In the genomic region with DNA sequence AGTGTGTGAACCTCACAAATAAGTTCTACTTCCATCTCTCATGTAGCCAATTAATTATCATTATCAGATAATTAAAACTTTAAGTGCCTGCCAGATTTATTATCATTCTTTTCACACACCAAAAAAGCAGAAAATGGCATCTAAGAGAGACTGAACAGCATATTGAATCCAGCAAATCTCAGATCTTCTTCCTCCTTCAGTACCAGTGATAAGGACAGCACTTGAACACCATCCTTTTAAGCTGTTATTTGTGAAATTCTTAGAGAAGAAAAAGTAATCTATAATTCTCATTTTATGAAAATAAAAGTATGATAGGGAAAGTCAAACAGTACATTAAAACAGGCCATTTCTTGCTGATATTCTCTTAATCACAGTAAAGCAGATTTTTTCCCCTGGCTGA, we compare ENCODE assay signal across 4 cellular contexts.
TF ChIP-seq lines count a peak whose summit lies in the region.

No MANE protein-coding gene starts in this region.

TF ChIP-seq in SK-N-SH, 30 proteins besides CTCF, POLR2A, EP300 and RAD21:
- TF ChIP-seq REST (IDR thresholded peaks at IDR 0.05; ENCODE audit: low read depth, low read length) (peak; percentile 74), FOSL2 (IDR thresholded peaks at IDR 0.05; ENCODE audit: borderline replicate concordance, low read depth) (no peak)

TF ChIP-seq in SK-N-SH treated with all-trans-retinoic acid at 6 μM for 48 hours, 23 proteins besides CTCF, POLR2A, EP300 and RAD21 (continued from another document):
- TF ChIP-seq POU6F1 (CRISPR knock-in tag; IDR thresholded peaks at IDR 0.05; ENCODE audit: borderline replicate concordance, low read depth), result no peak
- no peak for TF ChIP-seq SNAI2 (CRISPR knock-in tag; IDR thresholded peaks at IDR 0.05)

TF ChIP-seq in GM23338, 12 proteins besides CTCF, POLR2A, EP300 and RAD21:
- TF ChIP-seq REST (IDR thresholded peaks at IDR 0.05; ENCODE audit: unreplicated experiment) (peak; percentile 33), ZNF114 (CRISPR knock-in tag; IDR thresholded peaks at IDR 0.05) (no peak), EZH2phosphoT487 (IDR thresholded peaks at IDR 0.05; ENCODE audit: unreplicated experiment) (no peak)
TF ChIP-seq in GM23338: peak in this region for 1.

TF ChIP-seq in HEK293, 187 proteins besides CTCF, POLR2A, EP300 and RAD21 (continued from another document):
- peak; percentile 46 for TF ChIP-seq REST (tag by site-specific recombination; IDR thresholded peaks at IDR 0.05)
